9 cellular contexts compared by ENCODE assay signal in genomic region chr13:86870388-86870966, GRCh38.
DNase-seq lines count a peak whose midpoint lies in the region; ATAC-seq and TF ChIP-seq lines count a peak whose summit lies in the region.
"Had no signal": no experiment of that assay in that cellular context is flagged by ENCODE, and none has a peak within 500 bp of the region (broad histone marks: within the 10 kb centered on the region; RNA-seq: fewer than 3 reads in every experiment).

No MANE protein-coding gene starts in this region.

- no peak overlapping the region for H3K4me3 Mint-ChIP-seq in natural killer cell
- H3K4me3 Mint-ChIP-seq in natural killer cell treated with Interleukin-12 subunit alpha and Interleukin-12 subunit beta and Interleukin-15 and Interleukin-18, amount 100 ng/mL, for 72 hours: no peak overlapping the region
- no peak overlapping the region for H3K4me3 Mint-ChIP-seq in activated T-helper 2 cell treated with anti-CD3 and anti-CD28 coated beads, Interferon-gamma antibody, Interleukin-2, Interleukin-4, amounts not matched to agents 10 μg/mL and 5 μg/mL and 100 μg/mL, durations not matched to agents 14 hours and 24 hours and 36 hours (ENCODE audit: low read depth)
- H3K4me3 Mint-ChIP-seq: naive thymus-derived CD8-positive, alpha-beta T cell had no signal

- H3K4me3 ChIP-seq in gastroesophageal sphincter: no peak overlapping the region

- no peaks in the 10 kb centered on the region for H3K27me3 ChIP-seq in gastroesophageal sphincter

- intact Hi-C loops in natural killer cell (cut with micrococcal nuclease): no loop called here
- intact Hi-C loops in activated T-helper 2 cell treated with anti-CD3 and anti-CD28 coated beads, Interferon-gamma antibody, Interleukin-2, Interleukin-4, amounts not matched to agents 10 μg/mL and 5 μg/mL and 100 μg/mL, durations not matched to agents 14 hours and 24 hours and 36 hours (cut with micrococcal nuclease): loop anchor here (5.0 kb wide), 1 partner anchor 402 kb away; no protein-coding TSS in a partner anchor
- intact Hi-C loops in posterior cingulate gyrus (cut with DNase I): loop anchor here (10.0 kb wide), 1 partner anchor 794 kb away; no protein-coding TSS in a partner anchor

- no peaks in the 10 kb centered on the region for H3K4me1 ChIP-seq in gastroesophageal sphincter

- H3K4me1 Mint-ChIP-seq in natural killer cell: no peaks in the 10 kb centered on the region
- no peaks in the 10 kb centered on the region for H3K4me1 Mint-ChIP-seq in natural killer cell treated with Interleukin-12 subunit alpha and Interleukin-12 subunit beta and Interleukin-15 and Interleukin-18, amount 100 ng/mL, for 72 hours (ENCODE audit: low read depth in 2 of 2)
- no peaks in the 10 kb centered on the region for H3K4me1 Mint-ChIP-seq in activated T-helper 2 cell treated with anti-CD3 and anti-CD28 coated beads, Interferon-gamma antibody, Interleukin-2, Interleukin-4, amounts not matched to agents 10 μg/mL and 5 μg/mL and 100 μg/mL, durations not matched to agents 14 hours and 24 hours and 36 hours (ENCODE audit: low read depth)
- H3K4me1 Mint-ChIP-seq: naive thymus-derived CD8-positive, alpha-beta T cell had no signal

- no peak for ATAC-seq in natural killer cell
- ATAC-seq in natural killer cell treated with Interleukin-12 subunit alpha and Interleukin-12 subunit beta and Interleukin-15 and Interleukin-18, amount 100 ng/mL, for 72 hours: no peak
- ATAC-seq in gastroesophageal sphincter: no peak
- no peak for ATAC-seq in GM19035 (IDR thresholded peaks at IDR 0.05; ENCODE audit: unreplicated experiment)
- ATAC-seq: naive thymus-derived CD8-positive, alpha-beta T cell had no signal

- 3 to 9% methylated on average over 3 of the region's 3 CpGs for WGBS in gastroesophageal sphincter (ENCODE audit: low coverage in 1 of 2), 2 donors

- no peaks in the 10 kb centered on the region for H3K36me3 ChIP-seq in gastroesophageal sphincter

- DNase-seq in natural killer cell (no peak), RPMI8226 (peak; percentile 4), posterior cingulate gyrus (no peak)
- no peak for DNase-seq in natural killer cell treated with Interleukin-12 subunit alpha and Interleukin-12 subunit beta and Interleukin-15 and Interleukin-18, amount 100 ng/mL, for 72 hours (ENCODE audit: low spot score)
- no peak for DNase-seq in activated T-helper 2 cell treated with anti-CD3 and anti-CD28 coated beads, Interferon-gamma antibody, Interleukin-2, Interleukin-4, amounts not matched to agents 10 μg/mL and 5 μg/mL and 100 μg/mL, durations not matched to agents 14 hours and 24 hours and 36 hours (ENCODE audit: low spot score)
- no peak for DNase-seq in activated CD8-positive, alpha-beta memory T cell treated with anti-CD3 and anti-CD28 coated beads for 24 hours

- H3K9me3 Mint-ChIP-seq in natural killer cell: no peaks in the 10 kb centered on the region
- no peaks in the 10 kb centered on the region for H3K9me3 Mint-ChIP-seq in natural killer cell treated with Interleukin-12 subunit alpha and Interleukin-12 subunit beta and Interleukin-15 and Interleukin-18, amount 100 ng/mL, for 72 hours
- H3K9me3 Mint-ChIP-seq in activated T-helper 2 cell treated with anti-CD3 and anti-CD28 coated beads, Interferon-gamma antibody, Interleukin-2, Interleukin-4, amounts not matched to agents 10 μg/mL and 5 μg/mL and 100 μg/mL, durations not matched to agents 14 hours and 24 hours and 36 hours: no peaks in the 10 kb centered on the region

- H3K27ac Mint-ChIP-seq in natural killer cell: no peak overlapping the region
- H3K27ac Mint-ChIP-seq in natural killer cell treated with Interleukin-12 subunit alpha and Interleukin-12 subunit beta and Interleukin-15 and Interleukin-18, amount 100 ng/mL, for 72 hours: no peak overlapping the region
- H3K27ac Mint-ChIP-seq in activated T-helper 2 cell treated with anti-CD3 and anti-CD28 coated beads, Interferon-gamma antibody, Interleukin-2, Interleukin-4, amounts not matched to agents 10 μg/mL and 5 μg/mL and 100 μg/mL, durations not matched to agents 14 hours and 24 hours and 36 hours: no peak overlapping the region
- H3K27ac Mint-ChIP-seq: naive thymus-derived CD8-positive, alpha-beta T cell had no signal

- TF ChIP-seq CTCF in natural killer cell (IDR thresholded peaks at IDR 0.05) (peak; percentile 63), gastroesophageal sphincter (IDR thresholded peaks at IDR 0.05) (peak in 3 of 4 experiments; percentile 8 to 52 (median 36))

- H3K27me3 Mint-ChIP-seq in natural killer cell (ENCODE audit: low read depth in 2 of 2): no peaks in the 10 kb centered on the region
- no peaks in the 10 kb centered on the region for H3K27me3 Mint-ChIP-seq in natural killer cell treated with Interleukin-12 subunit alpha and Interleukin-12 subunit beta and Interleukin-15 and Interleukin-18, amount 100 ng/mL, for 72 hours
- no peaks in the 10 kb centered on the region for H3K27me3 Mint-ChIP-seq in activated T-helper 2 cell treated with anti-CD3 and anti-CD28 coated beads, Interferon-gamma antibody, Interleukin-2, Interleukin-4, amounts not matched to agents 10 μg/mL and 5 μg/mL and 100 μg/mL, durations not matched to agents 14 hours and 24 hours and 36 hours (ENCODE audit: low read depth)

- no peaks in the 10 kb centered on the region for H3K9me3 ChIP-seq in gastroesophageal sphincter

- H3K36me3 Mint-ChIP-seq in natural killer cell: no peaks in the 10 kb centered on the region
- no peaks in the 10 kb centered on the region for H3K36me3 Mint-ChIP-seq in natural killer cell treated with Interleukin-12 subunit alpha and Interleukin-12 subunit beta and Interleukin-15 and Interleukin-18, amount 100 ng/mL, for 72 hours
- H3K36me3 Mint-ChIP-seq in activated T-helper 2 cell treated with anti-CD3 and anti-CD28 coated beads, Interferon-gamma antibody, Interleukin-2, Interleukin-4, amounts not matched to agents 10 μg/mL and 5 μg/mL and 100 μg/mL, durations not matched to agents 14 hours and 24 hours and 36 hours (ENCODE audit: low read depth): no peaks in the 10 kb centered on the region
- H3K36me3 Mint-ChIP-seq: naive thymus-derived CD8-positive, alpha-beta T cell had no signal

- TF ChIP-seq EP300 in gastroesophageal sphincter (IDR thresholded peaks at IDR 0.05): no peak

- TF ChIP-seq POLR2A in gastroesophageal sphincter (IDR thresholded peaks at IDR 0.05): no peak

- H3K27ac ChIP-seq in gastroesophageal sphincter: no peak overlapping the region
